In the genomic region with DNA sequence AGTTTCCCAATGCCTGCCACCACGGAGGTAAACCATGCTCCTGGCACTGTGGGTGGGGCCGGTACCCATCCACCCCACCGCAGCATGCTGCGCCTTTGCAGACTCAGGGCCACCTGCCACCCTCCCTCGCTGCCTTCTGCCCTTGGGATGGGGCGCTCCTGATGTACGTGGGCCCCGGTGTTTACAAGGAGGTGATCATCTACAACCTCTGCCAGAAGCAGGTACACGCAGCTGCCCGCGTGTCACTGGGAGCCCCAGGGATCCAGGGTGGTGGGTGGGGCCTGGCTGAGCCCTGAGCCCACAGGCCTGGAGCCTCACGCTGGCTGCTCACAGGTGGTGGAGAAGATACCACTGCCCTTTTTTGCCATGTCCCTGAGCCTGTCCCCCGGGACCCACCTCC, we compare ENCODE assay signal across 13 cellular contexts. TPM values are rescaled to one million over a fixed set of nuclear protein-coding genes. Genes with fewer than 3 reads are reported as not detected.
DNase-seq lines count a peak whose midpoint lies in the region; ATAC-seq and TF ChIP-seq lines count a peak whose summit lies in the region.
"Had no signal": no experiment of that assay in that cellular context is flagged by ENCODE, and none has a peak within 500 bp of the region (broad histone marks: within the 10 kb centered on the region; RNA-seq: fewer than 3 reads in every experiment).

No MANE protein-coding gene starts in this region.

- no peaks in the 10 kb centered on the region for H3F3A ChIP-seq in PC-3 (ENCODE audit: low read length, unreplicated experiment)

- no TSS peak for BruUV-seq in PC-3 (replicated peaks; lab: Mats Ljungman, UMichigan)

- H3K79me2 ChIP-seq in DND-41 (ENCODE audit: insufficient read depth, low read length): peaks cover 40% of the 10 kb centered on the region
- peaks cover 22% of the 10 kb centered on the region for H3K79me2 ChIP-seq in PC-3 (ENCODE audit: low read length)

- no peaks in the 10 kb centered on the region for H3K27me3 ChIP-seq in BLaER1
- H3K27me3 ChIP-seq in DND-41 (ENCODE audit: insufficient read depth, low read length, poor library complexity): no peaks in the 10 kb centered on the region
- H3K27me3 ChIP-seq in adipocyte (replicated peaks; ENCODE audit: control insufficient read depth, insufficient read depth, low read length): no peaks in the 10 kb centered on the region
- no peaks in the 10 kb centered on the region for H3K27me3 ChIP-seq in PC-3 (ENCODE audit: low read length)
- H3K27me3 ChIP-seq: BE2C had no signal

- intact Hi-C loops in PC-3 (cut with micrococcal nuclease): no loop called here
- intact Hi-C loops in sciatic nerve (cut with DNase I): no loop called here

- H4K20me1 ChIP-seq in BLaER1: peaks cover 33% of the 10 kb centered on the region
- H4K20me1 ChIP-seq in DND-41 (ENCODE audit: insufficient read depth, low read length): peaks cover 25% of the 10 kb centered on the region
- H4K20me1 ChIP-seq in PC-3 (ENCODE audit: low read length): no peaks in the 10 kb centered on the region

- peaks cover 43% of the 10 kb centered on the region for H3K36me3 ChIP-seq in BLaER1
- peaks cover 65% of the 10 kb centered on the region for H3K36me3 ChIP-seq in DND-41 (ENCODE audit: insufficient read depth, low read length)
- H3K36me3 ChIP-seq in adipocyte (ENCODE audit: control insufficient read depth, insufficient read depth, low read length, severe bottlenecking): peaks cover 18% of the 10 kb centered on the region
- H3K36me3 ChIP-seq in PC-3 (ENCODE audit: low read depth, low read length): peaks cover 6% of the 10 kb centered on the region; the same call in 1 of the 2 replicates

- no peak overlapping the region for H3K4me3 ChIP-seq in BLaER1
- H3K4me3 ChIP-seq in DND-41 (ENCODE audit: low read depth in 1 of 2, low read length in 2 of 2): no peak overlapping the region; a peak in 1 of 4 replicates
- no peak overlapping the region for H3K4me3 ChIP-seq in adipocyte (ENCODE audit: low read length)
- H3K4me3 ChIP-seq in PC-3 (ENCODE audit: low read length): no peak overlapping the region
- H3K4me3 ChIP-seq: A549, HAP-1 had no signal

- no peaks in the 10 kb centered on the region for H3K9me2 ChIP-seq in PC-3 (replicated peaks; ENCODE audit: low read length)

- H3K4me2 ChIP-seq in BLaER1 (peak overlapping the region; percentile 26; the same call in 1 of the 2 replicates), DND-41 (ENCODE audit: insufficient read depth, low read length) (peak overlapping the region; percentile 95), PC-3 (ENCODE audit: low read length) (no peak overlapping the region)
- H3K4me2 ChIP-seq: A549 had no signal

- DNase-seq in DND-41 (no peak), adipocyte (ENCODE audit: low read depth) (no peak), PC-3 (no peak), sciatic nerve (ENCODE audit: low spot score) (no peak)
- DNase-seq: BE2C; CD8-positive, alpha-beta memory T cell; DMS53 had no signal

- 0 out of 2 replicates have a peak overlapping the region, but pooled peaks have one; percentile 19 for H3K9ac ChIP-seq in BLaER1
- peak overlapping the region; percentile 99; the same call in 1 of the 2 replicates for H3K9ac ChIP-seq in DND-41 (ENCODE audit: low read depth, low read length)
- H3K9ac ChIP-seq in adipocyte (ENCODE audit: low read length): peak overlapping the region; percentile 9
- no peak overlapping the region for H3K9ac ChIP-seq in PC-3 (ENCODE audit: low read length)

- H3K27ac ChIP-seq in BLaER1 (peak overlapping the region; percentile 95; the same call in 1 of the 2 replicates), DND-41 (ENCODE audit: low read length) (no peak overlapping the region; the same call in 1 of the 2 replicates), temporal lobe (ENCODE audit: low read depth, low read length) (peak overlapping the region; percentile 89), PC-3 (ENCODE audit: low read length) (no peak overlapping the region)

- H3K4me1 ChIP-seq in BLaER1 (peaks cover 58% of the 10 kb centered on the region), DND-41 (ENCODE audit: insufficient read depth, low read length) (peaks cover 31% of the 10 kb centered on the region), adipocyte (ENCODE audit: control insufficient read depth, insufficient read depth, low read length) (peaks cover 13% of the 10 kb centered on the region), PC-3 (ENCODE audit: insufficient read depth, low read length) (no peaks in the 10 kb centered on the region)
- H3K4me1 ChIP-seq: BE2C had no signal

- POLR2A ChIA-PET in PC-3 (lab: Charles Lee; ENCODE audit: unreplicated experiment): no interaction called here

- CTCF ChIA-PET in PC-3 (lab: Charles Lee): no interaction called here

- ATAC-seq in DND-41 (ENCODE audit: insufficient read depth, low read depth): no peak
- ATAC-seq in PC-3: no peak
- no peak for ATAC-seq in HG02571 (IDR thresholded peaks at IDR 0.05; ENCODE audit: unreplicated experiment)
- no peak for ATAC-seq in sciatic nerve
- ATAC-seq: HepG2 had no signal

- TF ChIP-seq CTCF in DND-41 (IDR thresholded peaks at IDR 0.05; ENCODE audit: borderline replicate concordance, extremely low read depth, low read length, poor library complexity, severe bottlenecking) (no peak), PC-3 (conservative IDR thresholded peaks at IDR 0.05; ENCODE audit: low read depth, low read length) (no peak)

- no peak overlapping the region for H2AFZ ChIP-seq in DND-41 (ENCODE audit: low read depth, low read length)
- no peak overlapping the region for H2AFZ ChIP-seq in PC-3 (ENCODE audit: low read length)

- H3K9me3 ChIP-seq in BLaER1 (no peaks in the 10 kb centered on the region), DND-41 (ENCODE audit: insufficient read depth, low read length, severe bottlenecking) (no peaks in the 10 kb centered on the region), adipocyte (ENCODE audit: control insufficient read depth, low read length) (no peaks in the 10 kb centered on the region), PC-3 (ENCODE audit: low read length) (no peaks in the 10 kb centered on the region)
- H3K9me3 ChIP-seq: A549, BE2C, HAP-1 had no signal

RNA-seq across cellular contexts. Expression of gene RHOT2, which starts 1.4 kb away (rescaled TPM):
- total RNA-seq in temporal lobe (26.1 TPM), PC-3 (2014; rRNA removed) (93.0 and 100 TPM in 2 replicates), sciatic nerve (95.9 TPM)

RNA-seq across cellular contexts. Expression of gene RHBDL1, which starts 8.9 kb away (rescaled TPM):
- total RNA-seq in temporal lobe (1.7 TPM), PC-3 (2014; rRNA removed) (1.7 and 3.7 TPM in 2 replicates), sciatic nerve (1.6 TPM)

RNA-seq across cellular contexts. Expression of gene STUB1, which starts 13.6 kb away (rescaled TPM):
- total RNA-seq in temporal lobe (37.9 TPM), PC-3 (2014; rRNA removed) (152 and 226 TPM in 2 replicates), sciatic nerve (80.2 TPM)

RNA-seq across cellular contexts. Expression of gene WDR90, which starts 17.4 kb away (rescaled TPM):
- total RNA-seq in temporal lobe: 10.8 TPM
- total RNA-seq in PC-3 (2014; rRNA removed): 44.4 and 72.4 TPM in 2 replicates
- total RNA-seq in sciatic nerve: 33.3 TPM

RNA-seq across cellular contexts. Expression of gene JMJD8, which starts 17.6 kb away (rescaled TPM):
- total RNA-seq in temporal lobe (15.5 TPM), PC-3 (2014; rRNA removed) (81.3 and 90.5 TPM in 2 replicates), sciatic nerve (36.1 TPM)

Comparison
In these comparisons a context has a peak if more than half of its experiments do, and no peak if none do; other contexts are left out.
1. H3K27ac ChIP-seq: peak in BLaER1 (single experiment) and temporal lobe (single experiment); none in DND-41 (single experiment) and PC-3 (single experiment).